ENCODE assay signal across 7 cellular contexts in genomic region chr11:841981-842369, GRCh38. TPM values are rescaled to one million over a fixed set of nuclear protein-coding genes. Genes with fewer than 3 reads are reported as not detected.
DNase-seq lines count a peak whose midpoint lies in the region; ATAC-seq, FAIRE-seq and TF ChIP-seq lines count a peak whose summit lies in the region.

No MANE protein-coding gene starts in this region.

- CTCF ChIA-PET in K562 (lab: Yijun Ruan, JAX; ENCODE audit: low intra/inter-chr PET ratio), result no interaction called here

- in situ Hi-C loops in K562 (cut with MboI), result no loop called here

- peak overlapping the region; percentile 80 for H3K4me2 ChIP-seq in K562 (ENCODE audit: insufficient read depth, low read length)

- ATAC-seq in GM19438 (IDR thresholded peaks at IDR 0.05; ENCODE audit: low read depth, unreplicated experiment), result peak; percentile 35
- ATAC-seq in HG03521 (IDR thresholded peaks at IDR 0.05; ENCODE audit: unreplicated experiment), result peak; percentile 16
- ATAC-seq in K562, result peak; percentile 34
- ATAC-seq in right lobe of liver, result peak in 3 of 4 donors; percentile 0 to 14 (median 4)
- peak in 1 of 2 donors; percentile 1 for ATAC-seq in upper lobe of left lung (ENCODE audit: low FRiP score in 2 of 2)

- peaks cover 4% of the 10 kb centered on the region for H3K9me1 ChIP-seq in K562 (ENCODE audit: control insufficient read depth, insufficient read depth, low read length)

- POLR2A ChIA-PET in K562 (lab: Yijun Ruan, JAX), result interaction anchor here (0.6 to 5.2 kb wide), 8 partner anchors 8 to 192 kb away, joined by 3 to 36 read pairs (median 3); partner anchors contain the start of gene PNPLA2

- TF ChIP-seq CTCF in K562 (IDR thresholded peaks at IDR 0.05 in 2 of 3, conservative IDR thresholded peaks at IDR 0.05 in 1 of 3; ENCODE audit: insufficient read depth in 2 of 3, low read depth in 1 of 3, low read length in 3 of 3) (no peak), right lobe of liver (IDR thresholded peaks at IDR 0.05) (no peak), upper lobe of left lung (IDR thresholded peaks at IDR 0.05) (no peak)

- intact Hi-C loops in K562 (cut with micrococcal nuclease) (loop anchor here (2.0 to 10.0 kb wide), 2 partner anchors 33 to 73 kb away; partner anchors contain the start of genes CHID1 and RPLP2), right lobe of liver (cut with DNase I) (no loop called here)

- H3K4me1 ChIP-seq in K562 (replicated peaks in 1 of 2; ENCODE audit: control insufficient read depth in 2 of 2, insufficient read depth in 2 of 2, low read length in 2 of 2) (peaks cover 37 to 85% of the 10 kb centered on the region in 2 experiments), right lobe of liver (peaks cover 0 to 24% (median 4%) of the 10 kb centered on the region in 4 donors), upper lobe of left lung (peaks cover 39 to 93% (median 62%) of the 10 kb centered on the region in 4 donors)

- no peak for DNase-seq in K562 (ENCODE audit: extremely low read depth in 1 of 4, low spot score in 3 of 4)
- DNase-seq in right lobe of liver, result no peak
- DNase-seq in upper lobe of left lung, result no peak
- no peak for DNase-seq in NCI-H2171 treated with DMSO at 0.1 percent for 48 hours (lab: John Stamatoyannopoulos, UW)
- no peak for DNase-seq in NCI-H526 (lab: John Stamatoyannopoulos, UW)

- H4K20me1 ChIP-seq in K562 (replicated peaks; ENCODE audit: control insufficient read depth, insufficient read depth, low read length), result no peaks in the 10 kb centered on the region; the same call in 1 of the 2 replicates

- no peak for TF ChIP-seq EP300 in K562 (IDR thresholded peaks at IDR 0.05; ENCODE audit: low read length)
- no peak for TF ChIP-seq EP300 in upper lobe of left lung (IDR thresholded peaks at IDR 0.05)

- peaks cover 53% of the 10 kb centered on the region for H3K79me2 ChIP-seq in K562 (ENCODE audit: control insufficient read depth, insufficient read depth, low read length)

- peak overlapping the region; percentile 97 for H2AFZ ChIP-seq in K562 (ENCODE audit: low read depth, low read length)

- H3K27ac ChIP-seq in K562 (ENCODE audit: extremely low read depth, low read depth, low read length) (peak overlapping the region; percentile 98), right lobe of liver (peak overlapping the region; percentile 93 to 97 (median 95)), upper lobe of left lung (peak overlapping the region; percentile 93 to 97 (median 94))

- H3K27me3 ChIP-seq in K562 (ENCODE audit: control insufficient read depth in 2 of 2, insufficient read depth in 2 of 2, low read length in 2 of 2), result no peaks in the 10 kb centered on the region
- no peaks in the 10 kb centered on the region for H3K27me3 ChIP-seq in right lobe of liver
- no peaks in the 10 kb centered on the region for H3K27me3 ChIP-seq in upper lobe of left lung

- TF ChIP-seq RAD21 in K562 (CRISPR knock-in tag; conservative IDR thresholded peaks at IDR 0.05 in 1 of 2, IDR thresholded peaks at IDR 0.05 in 1 of 2), result no peak

- TF ChIP-seq POLR2A in K562 (conservative IDR thresholded peaks at IDR 0.05), result no peak
- TF ChIP-seq POLR2A in right lobe of liver (IDR thresholded peaks at IDR 0.05), result no peak
- no peak for TF ChIP-seq POLR2A in upper lobe of left lung (IDR thresholded peaks at IDR 0.05)

- H3K36me3 ChIP-seq in K562 (ENCODE audit: control insufficient read depth, insufficient read depth, low read length), result peaks cover 44% of the 10 kb centered on the region; the same call in 2 of the 3 replicates
- peaks cover 0 to 28% (median 21%) of the 10 kb centered on the region in 4 donors for H3K36me3 ChIP-seq in right lobe of liver
- H3K36me3 ChIP-seq in upper lobe of left lung, result peaks cover 20 to 39% (median 36%) of the 10 kb centered on the region in 4 donors

- peak overlapping the region; percentile 98 for H3K4me3 ChIP-seq in K562
- peak overlapping the region; percentile 96 to 100 (median 98) for H3K4me3 ChIP-seq in right lobe of liver
- peak overlapping the region; percentile 63 to 99 (median 92) for H3K4me3 ChIP-seq in upper lobe of left lung

- H3K9me3 ChIP-seq in K562 (replicated peaks; ENCODE audit: control insufficient read depth, insufficient read depth, low read depth, low read length), result no peaks in the 10 kb centered on the region
- no peaks in the 10 kb centered on the region for H3K9me3 ChIP-seq in right lobe of liver
- H3K9me3 ChIP-seq in upper lobe of left lung, result no peaks in the 10 kb centered on the region

- BruUV-seq in K562 (replicated peaks; lab: Mats Ljungman, UMichigan), result TSS peak; percentile 82

- WGBS in K562 (ENCODE audit: insufficient coverage, low coverage, missing lambda C conversion rate), result under 1% methylated on average over 19 of the region's 27 CpGs
- 1% methylated on average over 8 of the region's 27 CpGs for WGBS in right lobe of liver (ENCODE audit: insufficient coverage, low coverage, low lambda C conversion rate, missing lambda C conversion rate)
- WGBS in upper lobe of left lung, 2 donors, result 0% methylated on average over 8 to 16 of the region's 27 CpGs

- H3K9ac ChIP-seq in K562 (ENCODE audit: insufficient read depth in 1 of 2, low read depth in 2 of 2, low read length in 2 of 2), result peak overlapping the region; percentile 91 to 93

- no peak for FAIRE-seq in K562 (lab: Jason Lieb, UNC)

RNA-seq across cellular contexts. Expression of gene POLR2L, which starts 0.4 kb away (rescaled TPM):
- 11.3 and 43.7 TPM in 2 replicates for total RNA-seq in K562 (2011; cell fraction: chromatin; rRNA removed; ENCODE audit: low replicate concordance)
- 55.9 and 78.4 TPM in 2 replicates for total RNA-seq in K562 (2011; cell fraction: nucleolus; rRNA removed)
- 39.7 and 45.6 TPM in 2 replicates for total RNA-seq in K562 (2011; cell fraction: nucleoplasm; rRNA removed)
- 688 and 1,043 TPM in 2 replicates for total RNA-seq in K562 (2014; rRNA removed)
- 21.4 and 38.3 TPM in 2 replicates for total RNA-seq in K562 (2014; rRNA removed; fragmentation: Illumina TruSeq; extraction: Trizol)
- total RNA-seq in K562 (2015; rRNA removed; fragmentation: Illumina TruSeq; extraction: Trizol), result 170 and 171 TPM in 2 replicates
- total RNA-seq in K562 (2021), result 217 and 237 TPM in 2 replicates
- 40.7 and 91.6 TPM in 2 replicates for polyA plus RNA-seq in K562 (2011; rRNA removed)
- polyA plus RNA-seq in K562 (2011; cell fraction: cytosol; rRNA removed), result 76.1 and 201 TPM in 2 replicates
- 112 and 200 TPM in 2 replicates for polyA plus RNA-seq in K562 (2011; cell fraction: nucleus; rRNA removed)
- 226 and 569 TPM in 2 replicates for polyA plus RNA-seq in K562 (2012)
- polyA plus RNA-seq in K562 (2014; fragmentation: Illumina TruSeq; extraction: Trizol), result 48.1 and 191 TPM in 2 replicates
- 100 to 1,000 TPM in 1 of 2 experiments, 10 to 100 TPM in 1; 97.7 to 108 TPM for polyA plus RNA-seq in K562 (2014; fragmentation: Nextera tagmentation; extraction: Ambion mirVana)
- 350 and 635 TPM in 2 replicates for polyA plus RNA-seq in K562 (2014; rRNA removed)
- polyA minus RNA-seq in K562 (2011; rRNA and poly(A)+ RNA removed), result 35.2 and 74.3 TPM in 2 replicates
- 127 and 132 TPM in 2 replicates for polyA minus RNA-seq in K562 (2011; cell fraction: cytosol; rRNA and poly(A)+ RNA removed)
- polyA minus RNA-seq in K562 (2011; cell fraction: nucleus; rRNA and poly(A)+ RNA removed), result 29.1 and 33.3 TPM in 2 replicates
- 10 to 100 TPM; 34.5 to 88.1 (median 72.9) TPM for total RNA-seq in right lobe of liver
- total RNA-seq in upper lobe of left lung, result 100 to 1,000 TPM in 3 of 6 donors, 10 to 100 TPM in 3; 34.1 to 168 (median 102) TPM

RNA-seq across cellular contexts. Expression of gene TSPAN4, which starts 0.7 kb away (rescaled TPM):
- total RNA-seq in K562 (2011; cell fraction: chromatin; rRNA removed; ENCODE audit: low replicate concordance), result 19.4 and 74.3 TPM in 2 replicates
- 78.6 and 92.9 TPM in 2 replicates for total RNA-seq in K562 (2011; cell fraction: nucleolus; rRNA removed)
- 32.7 and 41.1 TPM in 2 replicates for total RNA-seq in K562 (2011; cell fraction: nucleoplasm; rRNA removed)
- 23.1 and 40.5 TPM in 2 replicates for total RNA-seq in K562 (2014; rRNA removed)
- total RNA-seq in K562 (2014; rRNA removed; fragmentation: Illumina TruSeq; extraction: Trizol), result 2.3 and 3.8 TPM in 2 replicates
- 15.7 and 16.7 TPM in 2 replicates for total RNA-seq in K562 (2015; rRNA removed; fragmentation: Illumina TruSeq; extraction: Trizol)
- total RNA-seq in K562 (2021), result 27.6 and 28.3 TPM in 2 replicates
- 21.5 and 42.1 TPM in 2 replicates for polyA plus RNA-seq in K562 (2011; rRNA removed)
- polyA plus RNA-seq in K562 (2011; cell fraction: cytosol; rRNA removed), result 46.2 and 103 TPM in 2 replicates
- 108 and 187 TPM in 2 replicates for polyA plus RNA-seq in K562 (2011; cell fraction: nucleus; rRNA removed)
- polyA plus RNA-seq in K562 (2012), result 26.1 and 35.7 TPM in 2 replicates
- polyA plus RNA-seq in K562 (2014; fragmentation: Illumina TruSeq; extraction: Trizol), result 5.6 and 19.8 TPM in 2 replicates
- polyA plus RNA-seq in K562 (2014; fragmentation: Nextera tagmentation; extraction: Ambion mirVana), result 1 to 10 TPM in 1 of 2 experiments, under 1 TPM in 1; 0.07 to 2.4 TPM
- polyA plus RNA-seq in K562 (2014; rRNA removed), result 31.0 and 33.0 TPM in 2 replicates
- polyA minus RNA-seq in K562 (2011; rRNA and poly(A)+ RNA removed), result 6.9 and 10.4 TPM in 2 replicates
- 27.9 and 34.5 TPM in 2 replicates for polyA minus RNA-seq in K562 (2011; cell fraction: cytosol; rRNA and poly(A)+ RNA removed)
- polyA minus RNA-seq in K562 (2011; cell fraction: nucleus; rRNA and poly(A)+ RNA removed), result 18.6 and 21.2 TPM in 2 replicates
- total RNA-seq in right lobe of liver, result 10 to 100 TPM; 14.9 to 80.6 (median 30.5) TPM
- total RNA-seq in upper lobe of left lung, result 100 to 1,000 TPM in 5 of 6 donors, 10 to 100 TPM in 1; 91.3 to 181 (median 169) TPM

RNA-seq across cellular contexts. Expression of gene CD151, which starts 9.2 kb away (rescaled TPM):
- total RNA-seq in K562 (2011; cell fraction: chromatin; rRNA removed; ENCODE audit: low replicate concordance), result 104 and 449 TPM in 2 replicates
- 583 and 614 TPM in 2 replicates for total RNA-seq in K562 (2011; cell fraction: nucleolus; rRNA removed)
- 235 and 299 TPM in 2 replicates for total RNA-seq in K562 (2011; cell fraction: nucleoplasm; rRNA removed)
- total RNA-seq in K562 (2014; rRNA removed) (141 and 185 TPM in 2 replicates), K562 (2014; rRNA removed; fragmentation: Illumina TruSeq; extraction: Trizol) (40.0 and 65.9 TPM in 2 replicates), K562 (2015; rRNA removed; fragmentation: Illumina TruSeq; extraction: Trizol) (121 and 140 TPM in 2 replicates), K562 (2021) (187 and 189 TPM in 2 replicates), right lobe of liver (100 to 1,000 TPM in 5 of 6 experiments, 10 to 100 TPM in 1; 70.8 to 156 (median 135) TPM), upper lobe of left lung (100 to 1,000 TPM; 179 to 545 (median 421) TPM)
- polyA plus RNA-seq in K562 (2011; rRNA removed) (179 and 218 TPM in 2 replicates), K562 (2014; fragmentation: Illumina TruSeq; extraction: Trizol) (95.6 and 190 TPM in 2 replicates), K562 (2014; fragmentation: Nextera tagmentation; extraction: Ambion mirVana) (1 to 10 TPM; 2.3 to 6.5 TPM), K562 (2014; rRNA removed) (187 and 238 TPM in 2 replicates)
- polyA plus RNA-seq in K562 (2011; cell fraction: cytosol; rRNA removed), result 332 and 568 TPM in 2 replicates
- 363 and 514 TPM in 2 replicates for polyA plus RNA-seq in K562 (2011; cell fraction: nucleus; rRNA removed)
- polyA plus RNA-seq in K562 (2012), result 181 and 228 TPM in 2 replicates
- polyA minus RNA-seq in K562 (2011; rRNA and poly(A)+ RNA removed), result 64.7 and 146 TPM in 2 replicates
- 86.1 and 96.6 TPM in 2 replicates for polyA minus RNA-seq in K562 (2011; cell fraction: cytosol; rRNA and poly(A)+ RNA removed)
- 94.5 and 98.4 TPM in 2 replicates for polyA minus RNA-seq in K562 (2011; cell fraction: nucleus; rRNA and poly(A)+ RNA removed)

RNA-seq across cellular contexts. Expression of gene CRACR2B, which starts 14.3 kb away (rescaled TPM):
- 32.8 and 134 TPM in 2 replicates for total RNA-seq in K562 (2011; cell fraction: chromatin; rRNA removed; ENCODE audit: low replicate concordance)
- total RNA-seq in K562 (2011; cell fraction: nucleolus; rRNA removed), result 116 and 120 TPM in 2 replicates
- 53.6 and 58.1 TPM in 2 replicates for total RNA-seq in K562 (2011; cell fraction: nucleoplasm; rRNA removed)
- 19.7 and 21.9 TPM in 2 replicates for total RNA-seq in K562 (2014; rRNA removed)
- total RNA-seq in K562 (2014; rRNA removed; fragmentation: Illumina TruSeq; extraction: Trizol), result 0.86 and 2.3 TPM in 2 replicates
- total RNA-seq in K562 (2015; rRNA removed; fragmentation: Illumina TruSeq; extraction: Trizol), result 5.8 and 6.0 TPM in 2 replicates
- 29.0 and 35.7 TPM in 2 replicates for total RNA-seq in K562 (2021)
- 5.7 and 15.1 TPM in 2 replicates for polyA plus RNA-seq in K562 (2011; rRNA removed)
- polyA plus RNA-seq in K562 (2011; cell fraction: cytosol; rRNA removed), result 5.8 and 17.5 TPM in 2 replicates
- polyA plus RNA-seq in K562 (2011; cell fraction: nucleus; rRNA removed), result 229 and 325 TPM in 2 replicates
- polyA plus RNA-seq in K562 (2012), result 22.7 and 54.8 TPM in 2 replicates
- polyA plus RNA-seq in K562 (2014; fragmentation: Illumina TruSeq; extraction: Trizol), result 7.2 and 13.1 TPM in 2 replicates
- under 1 TPM; 0.10 to 0.13 TPM for polyA plus RNA-seq in K562 (2014; fragmentation: Nextera tagmentation; extraction: Ambion mirVana)
- 40.7 and 51.0 TPM in 2 replicates for polyA plus RNA-seq in K562 (2014; rRNA removed)
- 0.84 and 1.6 TPM in 2 replicates for polyA minus RNA-seq in K562 (2011; rRNA and poly(A)+ RNA removed)
- 5.2 and 6.3 TPM in 2 replicates for polyA minus RNA-seq in K562 (2011; cell fraction: cytosol; rRNA and poly(A)+ RNA removed)
- polyA minus RNA-seq in K562 (2011; cell fraction: nucleus; rRNA and poly(A)+ RNA removed), result 24.2 and 30.4 TPM in 2 replicates
- 1 to 10 TPM; 2.2 to 4.0 (median 3.1) TPM for total RNA-seq in right lobe of liver
- total RNA-seq in upper lobe of left lung, result 100 to 1,000 TPM in 1 of 6 donors, 10 to 100 TPM in 5; 29.0 to 157 (median 41.4) TPM

RNA-seq across cellular contexts. Expression of gene PNPLA2, which starts 23.3 kb away (rescaled TPM):
- 83.1 and 391 TPM in 2 replicates for total RNA-seq in K562 (2011; cell fraction: chromatin; rRNA removed; ENCODE audit: low replicate concordance)
- 282 and 286 TPM in 2 replicates for total RNA-seq in K562 (2011; cell fraction: nucleolus; rRNA removed)
- 136 and 157 TPM in 2 replicates for total RNA-seq in K562 (2011; cell fraction: nucleoplasm; rRNA removed)
- 22.2 and 32.0 TPM in 2 replicates for total RNA-seq in K562 (2014; rRNA removed)
- 3.6 and 5.0 TPM in 2 replicates for total RNA-seq in K562 (2014; rRNA removed; fragmentation: Illumina TruSeq; extraction: Trizol)
- total RNA-seq in K562 (2015; rRNA removed; fragmentation: Illumina TruSeq; extraction: Trizol), result 8.4 and 9.0 TPM in 2 replicates
- 87.1 and 87.5 TPM in 2 replicates for total RNA-seq in K562 (2021)
- polyA plus RNA-seq in K562 (2011; rRNA removed), result 6.9 and 29.3 TPM in 2 replicates
- 10.0 and 17.9 TPM in 2 replicates for polyA plus RNA-seq in K562 (2011; cell fraction: cytosol; rRNA removed)
- 266 and 420 TPM in 2 replicates for polyA plus RNA-seq in K562 (2011; cell fraction: nucleus; rRNA removed)
- polyA plus RNA-seq in K562 (2012), result 39.2 and 88.0 TPM in 2 replicates
- polyA plus RNA-seq in K562 (2014; fragmentation: Illumina TruSeq; extraction: Trizol), result 21.4 and 37.1 TPM in 2 replicates
- polyA plus RNA-seq in K562 (2014; fragmentation: Nextera tagmentation; extraction: Ambion mirVana), result under 1 TPM; 0.39 TPM
- polyA plus RNA-seq in K562 (2014; rRNA removed), result 36.4 and 49.4 TPM in 2 replicates
- 9.2 and 12.6 TPM in 2 replicates for polyA minus RNA-seq in K562 (2011; rRNA and poly(A)+ RNA removed)
- polyA minus RNA-seq in K562 (2011; cell fraction: cytosol; rRNA and poly(A)+ RNA removed), result 26.3 TPM in 2 replicates
- polyA minus RNA-seq in K562 (2011; cell fraction: nucleus; rRNA and poly(A)+ RNA removed), result 88.9 and 90.9 TPM in 2 replicates
- total RNA-seq in right lobe of liver, result 10 to 100 TPM; 33.2 to 97.1 (median 69.6) TPM
- 100 to 1,000 TPM in 4 of 6 donors, 10 to 100 TPM in 2; 74.5 to 303 (median 164) TPM for total RNA-seq in upper lobe of left lung
